Comparison of ENCODE assay signal across 8 cellular contexts in genomic region chr7:100158229-100159098, GRCh38. TPM values are rescaled to one million over a fixed set of nuclear protein-coding genes. Genes with fewer than 3 reads are reported as not detected.
A peak's percentile ranks its signal among the peaks of the same experiment; 100 is the strongest.
DNase-seq lines count a peak whose midpoint lies in the region; ATAC-seq and TF ChIP-seq lines count a peak whose summit lies in the region.

Gene TRAPPC14 (minus strand): TSS chr7:100158723. CDS start chr7:100158499, 224 bp downstream.

- H3K9me3 Mint-ChIP-seq in MCF 10A (ENCODE audit: unreplicated experiment): no peaks in the 10 kb centered on the region

- peaks cover 21% of the 10 kb centered on the region for H3K36me3 Mint-ChIP-seq in MCF 10A (ENCODE audit: insufficient read depth, unreplicated experiment)

- H3K27ac ChIP-seq in WERI-Rb-1: peak within 1 kb of the TSS; percentile 71
- peak within 1 kb of the TSS; percentile 65 for H3K27ac ChIP-seq in skeletal muscle tissue (ENCODE audit: low read depth, low read length)

- no peak for TF ChIP-seq CTCF in WERI-Rb-1 (IDR thresholded peaks at IDR 0.05; ENCODE audit: low read depth, low read length)
- TF ChIP-seq CTCF in MCF 10A (IDR thresholded peaks at IDR 0.05; ENCODE audit: unreplicated experiment): no peak

- H3K4me3 Mint-ChIP-seq in MCF 10A (ENCODE audit: unreplicated experiment): peak within 1 kb of the TSS; percentile 77

- POLR2A ChIA-PET in MCF 10A (lab: Yijun Ruan, JAX): interaction anchor here (0.7 to 5.5 kb wide), 9 partner anchors 9 to 57 kb away, joined by 3 to 58 read pairs (median 4); partner anchors contain the start of genes AP4M1, GAL3ST4, GPC2 and LAMTOR4

- H3K9me3 ChIP-seq in WERI-Rb-1 (ENCODE audit: severe bottlenecking) (no peaks in the 10 kb centered on the region), iPS-18c (ENCODE audit: control insufficient read depth, insufficient read depth, low read length) (no peaks in the 10 kb centered on the region), skeletal muscle tissue (ENCODE audit: control insufficient read depth in 3 of 3, low read length in 3 of 3) (no peaks in the 10 kb centered on the region)

- intact Hi-C loops in MCF 10A (cut with micrococcal nuclease): no loop called here

- DNase-seq in NCI-H2196 treated with DMSO at 0.1 percent for 48 hours (lab: John Stamatoyannopoulos, UW; ENCODE audit: unreplicated experiment): peak; percentile 74
- DNase-seq in WERI-Rb-1: peak; percentile 96
- DNase-seq in MCF 10A (ENCODE audit: unreplicated experiment): peak; percentile 77

- ATAC-seq in GM18858 (IDR thresholded peaks at IDR 0.05; ENCODE audit: unreplicated experiment) (peak; percentile 80), HG03103 (IDR thresholded peaks at IDR 0.05; ENCODE audit: low read depth, unreplicated experiment) (peak; percentile 66), GM19328 (IDR thresholded peaks at IDR 0.05; ENCODE audit: unreplicated experiment) (no peak)

- no peaks in the 10 kb centered on the region for H3K27me3 Mint-ChIP-seq in MCF 10A (ENCODE audit: insufficient read depth, unreplicated experiment)

- H3K36me3 ChIP-seq in WERI-Rb-1: peaks cover 29% of the 10 kb centered on the region
- peaks cover 24 to 26% (median 26%) of the 10 kb centered on the region in 3 donors for H3K36me3 ChIP-seq in skeletal muscle tissue (ENCODE audit: control insufficient read depth in 3 of 3, insufficient read depth in 3 of 3, low read length in 3 of 3)

- no TSS peak for BruUV-seq in MCF 10A (replicated peaks; lab: Mats Ljungman, UMichigan)

- no peaks in the 10 kb centered on the region for H3K27me3 ChIP-seq in WERI-Rb-1 (ENCODE audit: insufficient read depth, low read depth, severe bottlenecking)
- no peaks in the 10 kb centered on the region for H3K27me3 ChIP-seq in skeletal muscle tissue (ENCODE audit: control insufficient read depth in 3 of 3, insufficient read depth in 3 of 3, low read length in 3 of 3)

- H3K9ac ChIP-seq in skeletal muscle tissue (ENCODE audit: low read depth in 1 of 3, low read length in 3 of 3): peak within 1 kb of the TSS; percentile 70 to 84 (median 81)

- CTCF ChIA-PET in MCF 10A (lab: Yijun Ruan, JAX): interaction anchor here (0.7 to 1.2 kb wide), 5 partner anchors 26 to 400 kb away, joined by 3 to 4 read pairs (median 4); no protein-coding TSS in a partner anchor

- peaks cover 8 to 18% (median 17%) of the 10 kb centered on the region in 3 donors for H3K4me1 ChIP-seq in skeletal muscle tissue (ENCODE audit: control insufficient read depth in 3 of 3, insufficient read depth in 3 of 3, low read length in 3 of 3)

- no peak within 1 kb of the TSS for H3K27ac Mint-ChIP-seq in MCF 10A (ENCODE audit: low read depth, unreplicated experiment)

- peaks cover 16% of the 10 kb centered on the region for H3K4me1 Mint-ChIP-seq in MCF 10A (ENCODE audit: insufficient read depth, unreplicated experiment)

- H3K4me3 ChIP-seq in WERI-Rb-1 (ENCODE audit: low read depth, low read length) (peak within 1 kb of the TSS; percentile 77), iPS-18c (ENCODE audit: insufficient read depth, low read depth, low read length) (peak within 1 kb of the TSS; percentile 94), skeletal muscle tissue (ENCODE audit: low read length in 3 of 3) (peak within 1 kb of the TSS; percentile 72 to 79 (median 76))

RNA-seq across cellular contexts. Expression of gene TRAPPC14, which starts in this region (rescaled TPM):
- total RNA-seq in MCF 10A (2022) (18.0 and 21.7 TPM in 2 replicates), skeletal muscle tissue (2.6 TPM)
